ENCODE assay signal across 27 cellular contexts in the genomic region with DNA sequence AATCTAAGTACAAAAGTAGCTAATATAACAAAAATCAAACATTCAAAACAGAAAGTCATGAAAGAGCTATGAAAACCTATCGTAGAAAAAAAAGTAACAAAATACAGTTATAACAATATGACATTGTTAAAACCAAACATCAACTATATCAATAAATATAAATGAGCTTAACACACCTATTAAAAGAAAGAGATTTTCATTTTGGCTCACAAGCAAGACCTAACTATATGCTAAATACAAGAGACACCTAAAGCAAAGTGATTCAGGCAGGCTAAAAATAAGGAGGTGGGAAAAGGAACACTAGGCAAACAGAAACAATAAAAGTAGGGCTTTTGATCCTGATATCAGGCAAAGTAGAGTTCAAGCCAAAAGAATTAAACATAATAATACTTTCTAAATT.
"Had no signal": no experiment of that assay in that cellular context is flagged by ENCODE, and none has a peak within 500 bp of the region (broad histone marks: within the 10 kb centered on the region; RNA-seq: fewer than 3 reads in every experiment).

No MANE protein-coding gene starts in this region.

- H3K27ac ChIP-seq: stomach, suprapubic skin, testis, thoracic aorta, thyroid gland, tibial artery, tibial nerve, transverse colon, upper lobe of left lung, upper lobe of right lung, uterus, vagina had no signal

- FAIRE-seq: urothelium cell line had no signal

- ATAC-seq: stimulated activated effector memory CD8-positive, alpha-beta T cell treated with anti-CD3 and anti-CD28 coated beads, Interleukin-12 subunit alpha, Interleukin-12 subunit beta, amount 100 ng/mL, for 72 hours; stimulated activated memory B cell treated with anti-CD40 and anti-IgM and Interleukin-4, amounts not matched to agents 10 μg/mL and 1 μg/mL and 100 μg/mL, for 72 hours; stimulated activated naive B cell treated with anti-CD40 and anti-IgM and Interleukin-4, amounts not matched to agents 10 μg/mL and 1 μg/mL and 100 μg/mL, for 72 hours; stimulated activated naive CD8-positive, alpha-beta T cell treated with anti-CD3 and anti-CD28 coated beads, Interleukin-15, amount 100 ng/mL, for 72 hours; stimulated activated naive CD8-positive, alpha-beta T cell treated with anti-CD3 and anti-CD28 coated beads, Interleukin-15, Interleukin-2, amounts not matched to agents 100 U/mL and 50 U/mL, for 24 hours; upper lobe of right lung had no signal

- H3K9me3 ChIP-seq: suprapubic skin, testis, thyroid gland, uterus, vagina had no signal

- H3K4me3 ChIP-seq: stomach, suprapubic skin, testis, thoracic aorta, thyroid gland, tibial artery, tibial nerve, transverse colon, upper lobe of left lung, upper lobe of right lung, uterus, vagina had no signal

- DNase-seq: stimulated activated CD4-positive, alpha-beta T cell treated with anti-CD3 and anti-CD28 coated beads, Interleukin-2, amount 100 ng/mL, for 48 hours; stimulated activated CD4-positive, alpha-beta T cell treated with anti-CD3 and anti-CD28 coated beads, Interleukin-4, amount 100 ng/mL, for 1 hour; stimulated activated CD4-positive, alpha-beta T cell treated with anti-CD3 and anti-CD28 coated beads, Interleukin-4, amount 100 ng/mL, for 24 hours; stimulated activated CD4-positive, alpha-beta T cell treated with anti-CD3 and anti-CD28 coated beads, Interleukin-4, amount 100 ng/mL, for 4 hours; stimulated activated CD8-positive, alpha-beta memory T cell treated with anti-CD3 and anti-CD28 coated beads, Interleukin-4, amount 100 ng/mL, for 48 hours; stimulated activated naive B cell treated with anti-CD40 and anti-IgM and Interleukin-4, amounts not matched to agents 10 μg/mL and 1 μg/mL and 100 μg/mL, for 72 hours; stimulated activated naive CD4-positive, alpha-beta T cell; stimulated activated naive CD4-positive, alpha-beta T cell treated with Interleukin-2 at 50 U/mL for 16 hours; stimulated activated naive CD8-positive, alpha-beta T cell treated with anti-CD3 and anti-CD28 coated beads, Interleukin-15, amount 100 ng/mL, for 72 hours; stimulated activated naive CD8-positive, alpha-beta T cell treated with anti-CD3 and anti-CD28 coated beads, Interleukin-15, Interleukin-2, amounts not matched to agents 100 U/mL and 50 U/mL, for 24 hours; stomach; substantia nigra; testis; thyroid gland; tibial artery; transverse colon; trophoblast cell; upper lobe of left lung; upper lobe of right lung; uterus had no signal

- H3K27me3 ChIP-seq: stomach, suprapubic skin, testis, thyroid gland, tibial artery, tibial nerve, transverse colon, upper lobe of left lung, upper lobe of right lung, uterus, vagina had no signal

- H3K36me3 ChIP-seq: uterus had no signal

- H3K4me1 ChIP-seq: stomach, suprapubic skin, testis, thyroid gland, tibial artery, tibial nerve, transverse colon, upper lobe of left lung, upper lobe of right lung, uterus, vagina had no signal
